ENCODE assay signal across 18 cellular contexts in genomic region chr2:20631617-20632307, GRCh38. TPM values are rescaled to one million over a fixed set of nuclear protein-coding genes. Genes with fewer than 3 reads are reported as not detected.
"Had no signal": no experiment of that assay in that cellular context is flagged by ENCODE, and none has a peak within 500 bp of the region (broad histone marks: within the 10 kb centered on the region; RNA-seq: fewer than 3 reads in every experiment).

No MANE protein-coding gene starts in this region.

- H3K36me3 ChIP-seq: upper lobe of right lung had no signal

- H3K27ac ChIP-seq: skin epidermis, suprapubic skin, upper lobe of right lung had no signal

- DNase-seq: activated CD4-positive, alpha-beta T cell treated with anti-CD3 and anti-CD28 coated beads, Interleukin-2, amount 10 ng/mL, durations not matched to agents 24 days and 14 days; activated CD4-positive, CD25-positive, alpha-beta regulatory T cell; activated CD8-positive, alpha-beta memory T cell treated with anti-CD3 and anti-CD28 coated beads, Interleukin-2, amount 50 U/mL, for 4 hours; activated CD8-positive, alpha-beta T cell treated with anti-CD3 and anti-CD28 coated beads, Interleukin-2, amount 10 ng/mL, durations not matched to agents 7 days and 5 days; activated effector memory CD4-positive, alpha-beta T cell treated with anti-CD3 and anti-CD28 coated beads, Interleukin-2, amount 50 U/mL, for 16 hours; activated T-cell treated with anti-CD3 and anti-CD28 coated beads, Interleukin-2, amount 50 U/mL, for 48 hours; amniotic stem cell; effector memory CD8-positive, alpha-beta T cell; islet precursor cell; mesendoderm; nucleus accumbens; stimulated activated CD4-positive, alpha-beta T cell treated with anti-CD3 and anti-CD28 coated beads, Interleukin-4, amount 100 ng/mL, for 24 hours; stimulated activated naive CD4-positive, alpha-beta T cell; upper lobe of right lung had no signal

- H3K9me3 ChIP-seq: left lung, suprapubic skin, upper lobe of right lung had no signal

- H3K27me3 ChIP-seq: left lung, suprapubic skin, upper lobe of right lung had no signal

- ATAC-seq: activated CD8-positive, alpha-beta T cell treated with anti-CD3 and anti-CD28 coated beads, Interleukin-2, amount 10 ng/mL, durations not matched to agents 7 days and 5 days; effector memory CD8-positive, alpha-beta T cell; left lung; natural killer cell treated with Interleukin-12 subunit alpha and Interleukin-12 subunit beta and Interleukin-15 and Interleukin-18, amount 100 ng/mL, for 72 hours; upper lobe of right lung had no signal

- H3K4me3 ChIP-seq: left lung, skin epidermis, suprapubic skin, upper lobe of right lung had no signal

RNA-seq across cellular contexts. Expression of gene GDF7, which starts 35.2 kb away (rescaled TPM):
- total RNA-seq: activated CD8-positive, alpha-beta T cell treated with anti-CD3 and anti-CD28 coated beads, Interleukin-2, amount 10 ng/mL, durations not matched to agents 7 days and 5 days had no signal
